ENCODE assay signal across 1 cellular context in the genomic region with DNA sequence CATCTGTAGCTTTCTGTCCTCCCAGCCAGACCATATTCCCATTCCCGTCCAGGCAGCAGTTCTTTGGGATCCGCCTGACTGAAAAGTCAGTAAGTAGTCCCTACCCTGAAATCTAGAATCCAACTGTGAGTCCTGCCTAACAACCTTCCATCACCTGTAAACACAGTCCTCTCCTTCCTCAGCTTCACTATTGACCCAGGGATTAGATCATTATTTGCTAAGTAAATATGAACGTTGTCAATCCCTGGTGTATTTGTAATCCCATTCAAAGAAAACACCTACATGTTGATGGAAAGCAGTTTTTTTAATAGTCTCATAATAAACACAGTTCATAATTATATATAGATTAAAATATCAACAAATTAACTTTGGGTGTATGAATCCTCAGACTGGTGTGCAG.
TF ChIP-seq lines count a peak whose summit lies in the region.

No MANE protein-coding gene starts in this region.

TF ChIP-seq in HepG2, 621 proteins besides CTCF, POLR2A, EP300 and RAD21 (continued from another document and continues in another):
- TF ChIP-seq ZSCAN30 (CRISPR knock-in tag; IDR thresholded peaks at IDR 0.05) (no peak), YEATS4 (CRISPR knock-in tag; IDR thresholded peaks at IDR 0.05; ENCODE audit: borderline replicate concordance) (no peak; the same call in 1 of the 2 replicates), CC2D1A (CRISPR knock-in tag; IDR thresholded peaks at IDR 0.05) (no peak), ZFP82 (CRISPR knock-in tag; IDR thresholded peaks at IDR 0.05; ENCODE audit: borderline replicate concordance) (no peak), ZNF263 (CRISPR knock-in tag; IDR thresholded peaks at IDR 0.05) (peak; percentile 79; the same call in 1 of the 2 replicates), NRL (CRISPR knock-in tag; IDR thresholded peaks at IDR 0.05; ENCODE audit: borderline replicate concordance) (no peak), SYNCRIP (IDR thresholded peaks at IDR 0.05; ENCODE audit: insufficient read depth, low read depth, low read length) (no peak), BCL6 (CRISPR knock-in tag; IDR thresholded peaks at IDR 0.05) (peak; percentile 97), HMG20A (CRISPR knock-in tag; IDR thresholded peaks at IDR 0.05; ENCODE audit: borderline replicate concordance) (peak; percentile 97), SMAD3 (CRISPR knock-in tag; IDR thresholded peaks at IDR 0.05) (peak; percentile 80), ZNF891 (CRISPR knock-in tag; IDR thresholded peaks at IDR 0.05) (no peak), ZNF34 (CRISPR knock-in tag; IDR thresholded peaks at IDR 0.05; ENCODE audit: borderline replicate concordance) (no peak), ZNF749 (CRISPR knock-in tag; IDR thresholded peaks at IDR 0.05; ENCODE audit: borderline replicate concordance) (no peak), ZNF549 (CRISPR knock-in tag; IDR thresholded peaks at IDR 0.05) (no peak), ZNF367 (CRISPR knock-in tag; IDR thresholded peaks at IDR 0.05; ENCODE audit: borderline replicate concordance) (no peak), JUN (CRISPR knock-in tag; IDR thresholded peaks at IDR 0.05) (peak; percentile 97), ZNF567 (CRISPR knock-in tag; IDR thresholded peaks at IDR 0.05; ENCODE audit: borderline replicate concordance) (no peak)
- TF ChIP-seq, protein P1, sequence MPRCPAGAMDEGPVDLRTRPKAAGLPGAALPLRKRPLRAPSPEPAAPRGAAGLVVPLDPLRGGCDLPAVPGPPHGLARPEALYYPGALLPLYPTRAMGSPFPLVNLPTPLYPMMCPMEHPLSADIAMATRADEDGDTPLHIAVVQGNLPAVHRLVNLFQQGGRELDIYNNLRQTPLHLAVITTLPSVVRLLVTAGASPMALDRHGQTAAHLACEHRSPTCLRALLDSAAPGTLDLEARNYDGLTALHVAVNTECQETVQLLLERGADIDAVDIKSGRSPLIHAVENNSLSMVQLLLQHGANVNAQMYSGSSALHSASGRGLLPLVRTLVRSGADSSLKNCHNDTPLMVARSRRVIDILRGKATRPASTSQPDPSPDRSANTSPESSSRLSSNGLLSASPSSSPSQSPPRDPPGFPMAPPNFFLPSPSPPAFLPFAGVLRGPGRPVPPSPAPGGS (CRISPR knock-in tag; IDR thresholded peaks at IDR 0.05), result no peak
- TF ChIP-seq, protein P2, sequence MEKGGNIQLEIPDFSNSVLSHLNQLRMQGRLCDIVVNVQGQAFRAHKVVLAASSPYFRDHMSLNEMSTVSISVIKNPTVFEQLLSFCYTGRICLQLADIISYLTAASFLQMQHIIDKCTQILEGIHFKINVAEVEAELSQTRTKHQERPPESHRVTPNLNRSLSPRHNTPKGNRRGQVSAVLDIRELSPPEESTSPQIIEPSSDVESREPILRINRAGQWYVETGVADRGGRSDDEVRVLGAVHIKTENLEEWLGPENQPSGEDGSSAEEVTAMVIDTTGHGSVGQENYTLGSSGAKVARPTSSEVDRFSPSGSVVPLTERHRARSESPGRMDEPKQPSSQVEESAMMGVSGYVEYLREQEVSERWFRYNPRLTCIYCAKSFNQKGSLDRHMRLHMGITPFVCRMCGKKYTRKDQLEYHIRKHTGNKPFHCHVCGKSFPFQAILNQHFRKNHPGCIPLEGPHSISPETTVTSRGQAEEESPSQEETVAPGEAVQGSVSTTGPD (CRISPR knock-in tag; IDR thresholded peaks at IDR 0.05), result no peak
- TF ChIP-seq, protein P3, sequence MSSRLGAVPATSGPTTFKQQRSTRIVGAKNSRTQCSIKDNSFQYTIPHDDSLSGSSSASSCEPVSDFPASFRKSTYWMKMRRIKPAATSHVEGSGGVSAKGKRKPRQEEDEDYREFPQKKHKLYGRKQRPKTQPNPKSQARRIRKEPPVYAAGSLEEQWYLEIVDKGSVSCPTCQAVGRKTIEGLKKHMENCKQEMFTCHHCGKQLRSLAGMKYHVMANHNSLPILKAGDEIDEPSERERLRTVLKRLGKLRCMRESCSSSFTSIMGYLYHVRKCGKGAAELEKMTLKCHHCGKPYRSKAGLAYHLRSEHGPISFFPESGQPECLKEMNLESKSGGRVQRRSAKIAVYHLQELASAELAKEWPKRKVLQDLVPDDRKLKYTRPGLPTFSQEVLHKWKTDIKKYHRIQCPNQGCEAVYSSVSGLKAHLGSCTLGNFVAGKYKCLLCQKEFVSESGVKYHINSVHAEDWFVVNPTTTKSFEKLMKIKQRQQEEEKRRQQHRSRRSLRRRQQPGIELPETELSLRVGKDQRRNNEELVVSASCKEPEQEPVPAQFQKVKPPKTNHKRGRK (CRISPR knock-in tag; IDR thresholded peaks at IDR 0.05), result no peak
- TF ChIP-seq, protein P4, sequence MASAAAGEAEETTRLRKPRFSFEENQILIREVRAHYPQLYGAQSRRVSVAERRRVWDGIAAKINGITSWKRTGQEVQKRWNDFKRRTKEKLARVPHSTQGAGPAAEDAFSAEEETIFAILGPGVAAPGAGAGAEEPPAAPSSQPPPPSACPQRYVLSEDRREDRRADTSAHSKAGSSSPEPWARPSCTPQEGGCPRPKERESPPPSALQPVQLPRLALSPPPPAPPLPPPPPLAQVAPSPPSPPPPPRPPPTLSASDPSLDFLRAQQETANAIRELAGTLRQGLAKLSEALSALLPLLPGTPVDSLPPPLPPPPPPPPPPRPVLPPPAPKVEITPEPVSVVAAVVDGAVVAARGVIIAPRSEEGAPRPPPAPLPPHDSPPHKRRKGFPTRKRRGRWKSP (CRISPR knock-in tag; IDR thresholded peaks at IDR 0.05), result no peak
- TF ChIP-seq, protein P5, sequence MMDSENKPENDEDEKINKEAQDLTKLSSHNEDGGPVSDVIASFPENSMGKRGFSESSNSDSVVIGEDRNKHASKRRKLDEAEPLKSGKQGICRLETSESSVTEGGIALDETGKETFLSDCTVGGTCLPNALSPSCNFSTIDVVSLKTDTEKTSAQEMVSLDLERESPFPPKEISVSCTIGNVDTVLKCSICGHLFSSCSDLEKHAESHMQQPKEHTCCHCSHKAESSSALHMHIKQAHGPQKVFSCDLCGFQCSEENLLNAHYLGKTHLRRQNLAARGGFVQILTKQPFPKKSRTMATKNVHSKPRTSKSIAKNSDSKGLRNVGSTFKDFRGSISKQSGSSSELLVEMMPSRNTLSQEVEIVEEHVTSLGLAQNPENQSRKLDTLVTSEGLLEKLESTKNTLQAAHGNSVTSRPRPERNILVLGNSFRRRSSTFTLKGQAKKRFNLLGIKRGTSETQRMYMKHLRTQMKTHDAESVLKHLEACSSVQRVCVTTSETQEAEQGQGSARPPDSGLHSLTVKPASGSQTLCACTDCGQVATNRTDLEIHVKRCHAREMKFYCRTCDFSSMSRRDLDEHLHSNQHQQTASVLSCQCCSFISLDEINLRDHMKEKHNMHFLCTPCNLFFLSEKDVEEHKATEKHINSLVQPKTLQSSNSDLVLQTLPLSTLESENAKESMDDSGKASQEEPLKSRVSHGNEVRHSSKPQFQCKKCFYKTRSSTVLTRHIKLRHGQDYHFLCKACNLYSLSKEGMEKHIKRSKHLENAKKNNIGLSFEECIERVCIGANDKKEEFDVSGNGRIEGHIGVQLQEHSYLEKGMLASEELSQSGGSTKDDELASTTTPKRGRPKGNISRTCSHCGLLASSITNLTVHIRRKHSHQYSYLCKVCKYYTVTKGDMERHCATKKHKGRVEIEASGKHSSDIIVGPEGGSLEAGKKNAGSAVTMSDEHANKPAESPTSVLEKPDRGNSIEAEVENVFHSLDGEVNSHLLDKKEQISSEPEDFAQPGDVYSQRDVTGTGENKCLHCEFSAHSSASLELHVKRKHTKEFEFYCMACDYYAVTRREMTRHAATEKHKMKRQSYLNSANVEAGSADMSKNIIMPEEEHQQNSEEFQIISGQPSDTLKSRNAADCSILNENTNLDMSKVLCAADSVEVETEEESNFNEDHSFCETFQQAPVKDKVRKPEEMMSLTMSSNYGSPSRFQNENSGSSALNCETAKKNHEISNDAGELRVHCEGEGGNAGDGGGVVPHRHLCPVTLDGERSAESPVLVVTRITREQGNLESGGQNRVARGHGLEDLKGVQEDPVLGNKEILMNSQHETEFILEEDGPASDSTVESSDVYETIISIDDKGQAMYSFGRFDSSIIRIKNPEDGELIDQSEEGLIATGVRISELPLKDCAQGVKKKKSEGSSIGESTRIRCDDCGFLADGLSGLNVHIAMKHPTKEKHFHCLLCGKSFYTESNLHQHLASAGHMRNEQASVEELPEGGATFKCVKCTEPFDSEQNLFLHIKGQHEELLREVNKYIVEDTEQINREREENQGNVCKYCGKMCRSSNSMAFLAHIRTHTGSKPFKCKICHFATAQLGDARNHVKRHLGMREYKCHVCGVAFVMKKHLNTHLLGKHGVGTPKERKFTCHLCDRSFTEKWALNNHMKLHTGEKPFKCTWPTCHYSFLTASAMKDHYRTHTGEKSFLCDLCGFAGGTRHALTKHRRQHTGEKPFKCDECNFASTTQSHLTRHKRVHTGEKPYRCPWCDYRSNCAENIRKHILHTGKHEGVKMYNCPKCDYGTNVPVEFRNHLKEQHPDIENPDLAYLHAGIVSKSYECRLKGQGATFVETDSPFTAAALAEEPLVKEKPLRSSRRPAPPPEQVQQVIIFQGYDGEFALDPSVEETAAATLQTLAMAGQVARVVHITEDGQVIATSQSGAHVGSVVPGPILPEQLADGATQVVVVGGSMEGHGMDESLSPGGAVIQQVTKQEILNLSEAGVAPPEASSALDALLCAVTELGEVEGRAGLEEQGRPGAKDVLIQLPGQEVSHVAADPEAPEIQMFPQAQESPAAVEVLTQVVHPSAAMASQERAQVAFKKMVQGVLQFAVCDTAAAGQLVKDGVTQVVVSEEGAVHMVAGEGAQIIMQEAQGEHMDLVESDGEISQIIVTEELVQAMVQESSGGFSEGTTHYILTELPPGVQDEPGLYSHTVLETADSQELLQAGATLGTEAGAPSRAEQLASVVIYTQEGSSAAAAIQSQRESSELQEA (CRISPR knock-in tag; IDR thresholded peaks at IDR 0.05; ENCODE audit: not compliant biosample characterization), result no peak
- TF ChIP-seq, protein P6, sequence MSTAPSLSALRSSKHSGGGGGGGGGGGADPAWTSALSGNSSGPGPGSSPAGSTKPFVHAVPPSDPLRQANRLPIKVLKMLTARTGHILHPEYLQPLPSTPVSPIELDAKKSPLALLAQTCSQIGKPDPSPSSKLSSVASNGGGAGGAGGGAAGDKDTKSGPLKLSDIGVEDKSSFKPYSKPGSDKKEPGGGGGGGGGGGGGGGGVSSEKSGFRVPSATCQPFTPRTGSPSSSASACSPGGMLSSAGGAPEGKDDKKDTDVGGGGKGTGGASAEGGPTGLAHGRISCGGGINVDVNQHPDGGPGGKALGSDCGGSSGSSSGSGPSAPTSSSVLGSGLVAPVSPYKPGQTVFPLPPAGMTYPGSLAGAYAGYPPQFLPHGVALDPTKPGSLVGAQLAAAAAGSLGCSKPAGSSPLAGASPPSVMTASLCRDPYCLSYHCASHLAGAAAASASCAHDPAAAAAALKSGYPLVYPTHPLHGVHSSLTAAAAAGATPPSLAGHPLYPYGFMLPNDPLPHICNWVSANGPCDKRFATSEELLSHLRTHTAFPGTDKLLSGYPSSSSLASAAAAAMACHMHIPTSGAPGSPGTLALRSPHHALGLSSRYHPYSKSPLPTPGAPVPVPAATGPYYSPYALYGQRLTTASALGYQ (CRISPR knock-in tag; IDR thresholded peaks at IDR 0.05), result peak; percentile 96
- TF ChIP-seq, protein P7, sequence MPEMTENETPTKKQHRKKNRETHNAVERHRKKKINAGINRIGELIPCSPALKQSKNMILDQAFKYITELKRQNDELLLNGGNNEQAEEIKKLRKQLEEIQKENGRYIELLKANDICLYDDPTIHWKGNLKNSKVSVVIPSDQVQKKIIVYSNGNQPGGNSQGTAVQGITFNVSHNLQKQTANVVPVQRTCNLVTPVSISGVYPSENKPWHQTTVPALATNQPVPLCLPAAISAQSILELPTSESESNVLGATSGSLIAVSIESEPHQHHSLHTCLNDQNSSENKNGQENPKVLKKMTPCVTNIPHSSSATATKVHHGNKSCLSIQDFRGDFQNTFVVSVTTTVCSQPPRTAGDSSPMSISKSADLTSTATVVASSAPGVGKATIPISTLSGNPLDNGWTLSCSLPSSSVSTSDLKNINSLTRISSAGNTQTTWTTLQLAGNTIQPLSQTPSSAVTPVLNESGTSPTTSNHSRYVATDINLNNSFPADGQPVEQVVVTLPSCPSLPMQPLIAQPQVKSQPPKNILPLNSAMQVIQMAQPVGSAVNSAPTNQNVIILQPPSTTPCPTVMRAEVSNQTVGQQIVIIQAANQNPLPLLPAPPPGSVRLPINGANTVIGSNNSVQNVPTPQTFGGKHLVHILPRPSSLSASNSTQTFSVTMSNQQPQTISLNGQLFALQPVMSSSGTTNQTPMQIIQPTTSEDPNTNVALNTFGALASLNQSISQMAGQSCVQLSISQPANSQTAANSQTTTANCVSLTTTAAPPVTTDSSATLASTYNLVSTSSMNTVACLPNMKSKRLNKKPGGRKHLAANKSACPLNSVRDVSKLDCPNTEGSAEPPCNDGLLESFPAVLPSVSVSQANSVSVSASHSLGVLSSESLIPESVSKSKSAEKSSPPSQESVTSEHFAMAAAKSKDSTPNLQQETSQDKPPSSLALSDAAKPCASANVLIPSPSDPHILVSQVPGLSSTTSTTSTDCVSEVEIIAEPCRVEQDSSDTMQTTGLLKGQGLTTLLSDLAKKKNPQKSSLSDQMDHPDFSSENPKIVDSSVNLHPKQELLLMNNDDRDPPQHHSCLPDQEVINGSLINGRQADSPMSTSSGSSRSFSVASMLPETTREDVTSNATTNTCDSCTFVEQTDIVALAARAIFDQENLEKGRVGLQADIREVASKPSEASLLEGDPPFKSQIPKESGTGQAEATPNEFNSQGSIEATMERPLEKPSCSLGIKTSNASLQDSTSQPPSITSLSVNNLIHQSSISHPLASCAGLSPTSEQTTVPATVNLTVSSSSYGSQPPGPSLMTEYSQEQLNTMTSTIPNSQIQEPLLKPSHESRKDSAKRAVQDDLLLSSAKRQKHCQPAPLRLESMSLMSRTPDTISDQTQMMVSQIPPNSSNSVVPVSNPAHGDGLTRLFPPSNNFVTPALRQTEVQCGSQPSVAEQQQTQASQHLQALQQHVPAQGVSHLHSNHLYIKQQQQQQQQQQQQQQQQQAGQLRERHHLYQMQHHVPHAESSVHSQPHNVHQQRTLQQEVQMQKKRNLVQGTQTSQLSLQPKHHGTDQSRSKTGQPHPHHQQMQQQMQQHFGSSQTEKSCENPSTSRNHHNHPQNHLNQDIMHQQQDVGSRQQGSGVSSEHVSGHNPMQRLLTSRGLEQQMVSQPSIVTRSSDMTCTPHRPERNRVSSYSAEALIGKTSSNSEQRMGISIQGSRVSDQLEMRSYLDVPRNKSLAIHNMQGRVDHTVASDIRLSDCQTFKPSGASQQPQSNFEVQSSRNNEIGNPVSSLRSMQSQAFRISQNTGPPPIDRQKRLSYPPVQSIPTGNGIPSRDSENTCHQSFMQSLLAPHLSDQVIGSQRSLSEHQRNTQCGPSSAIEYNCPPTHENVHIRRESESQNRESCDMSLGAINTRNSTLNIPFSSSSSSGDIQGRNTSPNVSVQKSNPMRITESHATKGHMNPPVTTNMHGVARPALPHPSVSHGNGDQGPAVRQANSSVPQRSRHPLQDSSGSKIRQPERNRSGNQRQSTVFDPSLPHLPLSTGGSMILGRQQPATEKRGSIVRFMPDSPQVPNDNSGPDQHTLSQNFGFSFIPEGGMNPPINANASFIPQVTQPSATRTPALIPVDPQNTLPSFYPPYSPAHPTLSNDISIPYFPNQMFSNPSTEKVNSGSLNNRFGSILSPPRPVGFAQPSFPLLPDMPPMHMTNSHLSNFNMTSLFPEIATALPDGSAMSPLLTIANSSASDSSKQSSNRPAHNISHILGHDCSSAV (CRISPR knock-in tag; IDR thresholded peaks at IDR 0.05; ENCODE audit: borderline replicate concordance), result no peak
- TF ChIP-seq, protein P8, sequence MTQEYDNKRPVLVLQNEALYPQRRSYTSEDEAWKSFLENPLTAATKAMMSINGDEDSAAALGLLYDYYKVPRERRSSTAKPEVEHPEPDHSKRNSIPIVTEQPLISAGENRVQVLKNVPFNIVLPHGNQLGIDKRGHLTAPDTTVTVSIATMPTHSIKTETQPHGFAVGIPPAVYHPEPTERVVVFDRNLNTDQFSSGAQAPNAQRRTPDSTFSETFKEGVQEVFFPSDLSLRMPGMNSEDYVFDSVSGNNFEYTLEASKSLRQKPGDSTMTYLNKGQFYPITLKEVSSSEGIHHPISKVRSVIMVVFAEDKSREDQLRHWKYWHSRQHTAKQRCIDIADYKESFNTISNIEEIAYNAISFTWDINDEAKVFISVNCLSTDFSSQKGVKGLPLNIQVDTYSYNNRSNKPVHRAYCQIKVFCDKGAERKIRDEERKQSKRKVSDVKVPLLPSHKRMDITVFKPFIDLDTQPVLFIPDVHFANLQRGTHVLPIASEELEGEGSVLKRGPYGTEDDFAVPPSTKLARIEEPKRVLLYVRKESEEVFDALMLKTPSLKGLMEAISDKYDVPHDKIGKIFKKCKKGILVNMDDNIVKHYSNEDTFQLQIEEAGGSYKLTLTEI (CRISPR knock-in tag; conservative IDR thresholded peaks at IDR 0.05), result no peak
